Comparison of ENCODE assay signal across 1 cellular context in the genomic region with DNA sequence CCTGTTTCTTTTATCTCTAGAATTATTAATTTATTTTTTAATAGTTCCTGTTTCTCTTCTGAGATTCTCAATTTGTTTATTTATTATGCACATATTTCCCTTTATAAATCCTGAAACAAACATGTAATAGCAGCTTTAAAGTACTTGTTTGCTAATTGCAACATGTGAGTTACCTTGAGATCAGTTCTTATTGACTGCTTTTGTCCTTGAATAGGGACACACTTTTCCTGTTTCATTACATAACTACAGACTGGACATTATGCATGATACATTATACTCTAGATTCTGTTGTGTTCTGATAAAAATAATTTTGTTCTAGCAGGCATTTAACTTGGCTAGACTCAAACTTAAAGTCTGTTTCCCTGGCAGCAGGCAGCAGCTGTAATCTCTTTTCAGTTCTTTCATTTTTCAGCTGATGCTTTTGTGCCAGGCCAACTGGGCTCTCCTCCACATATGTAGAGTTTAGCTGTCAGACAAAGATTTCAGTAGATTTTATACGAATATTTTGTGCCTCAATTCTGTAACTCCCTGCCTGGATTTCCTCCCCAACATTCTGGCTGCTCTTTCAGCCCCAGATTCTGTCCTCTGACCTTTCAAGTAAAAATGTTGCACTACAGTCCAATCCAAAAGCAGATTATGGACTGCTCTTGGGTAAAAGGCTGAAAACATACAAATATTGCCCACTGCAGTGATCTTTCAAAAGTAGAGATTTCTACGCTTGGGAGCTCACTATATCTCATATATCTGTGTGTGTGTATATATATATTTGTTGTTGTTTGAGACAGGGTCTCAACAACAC.
TF ChIP-seq lines count a peak whose summit lies in the region.

No MANE protein-coding gene starts in this region.

TF ChIP-seq in HepG2, 621 proteins besides CTCF, POLR2A, EP300 and RAD21 (continued from another document and continues in another):
- TF ChIP-seq PAXIP1 (CRISPR knock-in tag; conservative IDR thresholded peaks at IDR 0.05) (peak; percentile 87), ZNF513 (CRISPR knock-in tag; conservative IDR thresholded peaks at IDR 0.05) (no peak), AGO1 (IDR thresholded peaks at IDR 0.05; ENCODE audit: low read depth, low read length, poor library complexity, severe bottlenecking) (no peak), FOXA1 (IDR thresholded peaks at IDR 0.05) (peak; percentile 81), FOXA1 (CRISPR knock-in tag; IDR thresholded peaks at IDR 0.05) (peak; percentile 85), NFE2L1 (CRISPR knock-in tag; IDR thresholded peaks at IDR 0.05; ENCODE audit: borderline replicate concordance) (no peak), ZNF749 (CRISPR knock-in tag; IDR thresholded peaks at IDR 0.05; ENCODE audit: borderline replicate concordance) (no peak), ZNF274 (CRISPR knock-in tag; IDR thresholded peaks at IDR 0.05) (no peak), ZFY (CRISPR knock-in tag; IDR thresholded peaks at IDR 0.05) (no peak), ZNF33A (CRISPR knock-in tag; IDR thresholded peaks at IDR 0.05; ENCODE audit: borderline replicate concordance) (no peak), ZNF564 (CRISPR knock-in tag; IDR thresholded peaks at IDR 0.05) (no peak), EHMT2 (IDR thresholded peaks at IDR 0.05; ENCODE audit: borderline replicate concordance, low read depth, low read length) (no peak), ZNF644 (CRISPR knock-in tag; IDR thresholded peaks at IDR 0.05; ENCODE audit: low read depth) (no peak), ZNF652 (CRISPR knock-in tag; IDR thresholded peaks at IDR 0.05; ENCODE audit: borderline replicate concordance, low read depth) (peak; percentile 57; the same call in 1 of the 2 replicates), MYNN (CRISPR knock-in tag; IDR thresholded peaks at IDR 0.05; ENCODE audit: low read depth) (no peak), CHCHD3 (CRISPR knock-in tag; IDR thresholded peaks at IDR 0.05) (no peak), ZNF333 (CRISPR knock-in tag; IDR thresholded peaks at IDR 0.05; ENCODE audit: borderline replicate concordance) (no peak), ZNF367 (CRISPR knock-in tag; IDR thresholded peaks at IDR 0.05; ENCODE audit: borderline replicate concordance) (no peak), TRIM24 (CRISPR knock-in tag; IDR thresholded peaks at IDR 0.05) (no peak), ZNF740 (CRISPR knock-in tag; IDR thresholded peaks at IDR 0.05) (no peak), ZNF768 (CRISPR knock-in tag; IDR thresholded peaks at IDR 0.05) (no peak), BRCA1 (CRISPR knock-in tag; IDR thresholded peaks at IDR 0.05) (no peak), RELA (CRISPR knock-in tag; IDR thresholded peaks at IDR 0.05) (no peak), ZFP1 (CRISPR knock-in tag; IDR thresholded peaks at IDR 0.05) (peak; percentile 75; the same call in 1 of the 2 replicates), NRL (CRISPR knock-in tag; IDR thresholded peaks at IDR 0.05; ENCODE audit: borderline replicate concordance) (no peak), MYC (CRISPR knock-in tag; IDR thresholded peaks at IDR 0.05; ENCODE audit: borderline replicate concordance) (no peak), ZNF546 (CRISPR knock-in tag; conservative IDR thresholded peaks at IDR 0.05) (no peak), ZNF549 (CRISPR knock-in tag; IDR thresholded peaks at IDR 0.05) (no peak), JDP2 (CRISPR knock-in tag; IDR thresholded peaks at IDR 0.05; ENCODE audit: borderline replicate concordance) (no peak), ARID4A (CRISPR knock-in tag; IDR thresholded peaks at IDR 0.05; ENCODE audit: borderline replicate concordance) (no peak), ZNF629 (CRISPR knock-in tag; conservative IDR thresholded peaks at IDR 0.05) (no peak)
- TF ChIP-seq, protein P1, sequence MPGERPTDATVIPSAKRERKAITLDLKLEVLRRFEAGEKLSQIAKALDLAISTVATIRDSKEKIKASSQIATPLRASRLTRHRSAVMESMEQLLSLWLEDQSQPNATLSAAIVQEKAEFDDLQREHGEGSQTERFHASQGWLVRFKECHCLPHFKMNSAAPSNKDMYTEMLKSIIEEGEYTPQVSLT (CRISPR knock-in tag; IDR thresholded peaks at IDR 0.05; ENCODE audit: borderline replicate concordance, low read depth) = no peak
- TF ChIP-seq, protein P2, sequence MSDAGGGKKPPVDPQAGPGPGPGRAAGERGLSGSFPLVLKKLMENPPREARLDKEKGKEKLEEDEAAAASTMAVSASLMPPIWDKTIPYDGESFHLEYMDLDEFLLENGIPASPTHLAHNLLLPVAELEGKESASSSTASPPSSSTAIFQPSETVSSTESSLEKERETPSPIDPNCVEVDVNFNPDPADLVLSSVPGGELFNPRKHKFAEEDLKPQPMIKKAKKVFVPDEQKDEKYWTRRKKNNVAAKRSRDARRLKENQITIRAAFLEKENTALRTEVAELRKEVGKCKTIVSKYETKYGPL (CRISPR knock-in tag; IDR thresholded peaks at IDR 0.05) = peak; percentile 90
- TF ChIP-seq, protein P3, sequence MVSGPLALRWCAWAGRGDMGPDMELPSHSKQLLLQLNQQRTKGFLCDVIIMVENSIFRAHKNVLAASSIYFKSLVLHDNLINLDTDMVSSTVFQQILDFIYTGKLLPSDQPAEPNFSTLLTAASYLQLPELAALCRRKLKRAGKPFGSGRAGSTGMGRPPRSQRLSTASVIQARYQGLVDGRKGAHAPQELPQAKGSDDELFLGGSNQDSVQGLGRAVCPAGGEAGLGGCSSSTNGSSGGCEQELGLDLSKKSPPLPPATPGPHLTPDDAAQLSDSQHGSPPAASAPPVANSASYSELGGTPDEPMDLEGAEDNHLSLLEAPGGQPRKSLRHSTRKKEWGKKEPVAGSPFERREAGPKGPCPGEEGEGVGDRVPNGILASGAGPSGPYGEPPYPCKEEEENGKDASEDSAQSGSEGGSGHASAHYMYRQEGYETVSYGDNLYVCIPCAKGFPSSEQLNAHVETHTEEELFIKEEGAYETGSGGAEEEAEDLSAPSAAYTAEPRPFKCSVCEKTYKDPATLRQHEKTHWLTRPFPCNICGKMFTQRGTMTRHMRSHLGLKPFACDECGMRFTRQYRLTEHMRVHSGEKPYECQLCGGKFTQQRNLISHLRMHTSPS (CRISPR knock-in tag; IDR thresholded peaks at IDR 0.05; ENCODE audit: low read depth) = no peak
- TF ChIP-seq, protein P4, sequence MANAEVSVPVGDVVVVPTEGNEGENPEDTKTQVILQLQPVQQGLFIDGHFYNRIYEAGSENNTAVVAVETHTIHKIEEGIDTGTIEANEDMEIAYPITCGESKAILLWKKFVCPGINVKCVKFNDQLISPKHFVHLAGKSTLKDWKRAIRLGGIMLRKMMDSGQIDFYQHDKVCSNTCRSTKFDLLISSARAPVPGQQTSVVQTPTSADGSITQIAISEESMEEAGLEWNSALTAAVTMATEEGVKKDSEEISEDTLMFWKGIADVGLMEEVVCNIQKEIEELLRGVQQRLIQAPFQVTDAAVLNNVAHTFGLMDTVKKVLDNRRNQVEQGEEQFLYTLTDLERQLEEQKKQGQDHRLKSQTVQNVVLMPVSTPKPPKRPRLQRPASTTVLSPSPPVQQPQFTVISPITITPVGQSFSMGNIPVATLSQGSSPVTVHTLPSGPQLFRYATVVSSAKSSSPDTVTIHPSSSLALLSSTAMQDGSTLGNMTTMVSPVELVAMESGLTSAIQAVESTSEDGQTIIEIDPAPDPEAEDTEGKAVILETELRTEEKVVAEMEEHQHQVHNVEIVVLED (CRISPR knock-in tag; IDR thresholded peaks at IDR 0.05; ENCODE audit: borderline replicate concordance) = no peak; the same call in 1 of the 2 replicates
- TF ChIP-seq, protein P5, sequence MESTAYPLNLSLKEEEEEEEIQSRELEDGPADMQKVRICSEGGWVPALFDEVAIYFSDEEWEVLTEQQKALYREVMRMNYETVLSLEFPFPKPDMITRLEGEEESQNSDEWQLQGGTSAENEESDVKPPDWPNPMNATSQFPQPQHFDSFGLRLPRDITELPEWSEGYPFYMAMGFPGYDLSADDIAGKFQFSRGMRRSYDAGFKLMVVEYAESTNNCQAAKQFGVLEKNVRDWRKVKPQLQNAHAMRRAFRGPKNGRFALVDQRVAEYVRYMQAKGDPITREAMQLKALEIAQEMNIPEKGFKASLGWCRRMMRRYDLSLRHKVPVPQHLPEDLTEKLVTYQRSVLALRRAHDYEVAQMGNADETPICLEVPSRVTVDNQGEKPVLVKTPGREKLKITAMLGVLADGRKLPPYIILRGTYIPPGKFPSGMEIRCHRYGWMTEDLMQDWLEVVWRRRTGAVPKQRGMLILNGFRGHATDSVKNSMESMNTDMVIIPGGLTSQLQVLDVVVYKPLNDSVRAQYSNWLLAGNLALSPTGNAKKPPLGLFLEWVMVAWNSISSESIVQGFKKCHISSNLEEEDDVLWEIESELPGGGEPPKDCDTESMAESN (CRISPR knock-in tag; conservative IDR thresholded peaks at IDR 0.05) = 0 out of 2 replicates have a peak, but pooled peaks have one; percentile 49
- TF ChIP-seq, protein P6, sequence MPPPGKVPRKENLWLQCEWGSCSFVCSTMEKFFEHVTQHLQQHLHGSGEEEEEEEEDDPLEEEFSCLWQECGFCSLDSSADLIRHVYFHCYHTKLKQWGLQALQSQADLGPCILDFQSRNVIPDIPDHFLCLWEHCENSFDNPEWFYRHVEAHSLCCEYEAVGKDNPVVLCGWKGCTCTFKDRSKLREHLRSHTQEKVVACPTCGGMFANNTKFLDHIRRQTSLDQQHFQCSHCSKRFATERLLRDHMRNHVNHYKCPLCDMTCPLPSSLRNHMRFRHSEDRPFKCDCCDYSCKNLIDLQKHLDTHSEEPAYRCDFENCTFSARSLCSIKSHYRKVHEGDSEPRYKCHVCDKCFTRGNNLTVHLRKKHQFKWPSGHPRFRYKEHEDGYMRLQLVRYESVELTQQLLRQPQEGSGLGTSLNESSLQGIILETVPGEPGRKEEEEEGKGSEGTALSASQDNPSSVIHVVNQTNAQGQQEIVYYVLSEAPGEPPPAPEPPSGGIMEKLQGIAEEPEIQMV (CRISPR knock-in tag; IDR thresholded peaks at IDR 0.05; ENCODE audit: low read depth) = no peak
